8 cellular contexts compared by ENCODE assay signal in genomic region chr17:2050246-2050866, GRCh38. TPM values are rescaled to one million over a fixed set of nuclear protein-coding genes. Genes with fewer than 3 reads are reported as not detected.
DNase-seq lines count a peak whose midpoint lies in the region; ATAC-seq, FAIRE-seq and TF ChIP-seq lines count a peak whose summit lies in the region.

No MANE protein-coding gene starts in this region.

- no peak for TF ChIP-seq EP300 in A549 (IDR thresholded peaks at IDR 0.05)

- in situ Hi-C loops in brain microvascular endothelial cell (cut with HindIII; ENCODE audit: low pct_ligation_motif_present, low sequenced_read_pairs), result no loop called here

- H3K36me3 ChIP-seq in HUES6 (ENCODE audit: control insufficient read depth, insufficient read depth, low read length), result no peaks in the 10 kb centered on the region
- no peaks in the 10 kb centered on the region for H3K36me3 ChIP-seq in brain microvascular endothelial cell (replicated peaks)

- peak overlapping the region; percentile 96 for H3K4me2 ChIP-seq in A549

- TF ChIP-seq POLR2A in A549 (IDR thresholded peaks at IDR 0.05; ENCODE audit: low read length), result no peak

- ATAC-seq in A549, result peak in 1 of 2 experiments; percentile 6; a peak in 3 of 6 replicates
- ATAC-seq in GM18520 (IDR thresholded peaks at IDR 0.05; ENCODE audit: unreplicated experiment), result peak; percentile 10
- peak; percentile 29 for ATAC-seq in T-helper 17 cell
- no peak for ATAC-seq in GM18870 (IDR thresholded peaks at IDR 0.05; ENCODE audit: unreplicated experiment)

- H3K27ac ChIP-seq in A549 (peak overlapping the region; percentile 82 to 89), HUES6 (ENCODE audit: low read depth, low read length) (no peak overlapping the region), brain microvascular endothelial cell (peak overlapping the region; percentile 32)

- H3K4me1 ChIP-seq in A549 (peaks cover 11% of the 10 kb centered on the region; the same call in 2 of the 3 replicates), HUES6 (ENCODE audit: control insufficient read depth, insufficient read depth, low read length) (peaks cover 14% of the 10 kb centered on the region; the same call in 1 of the 2 replicates)

- H3K36me3 Mint-ChIP-seq in T-helper 17 cell (ENCODE audit: low read depth) (no peaks in the 10 kb centered on the region), immature natural killer cell (no peaks in the 10 kb centered on the region)

- no peaks in the 10 kb centered on the region for H3K9me3 Mint-ChIP-seq in immature natural killer cell

- H3K27me3 ChIP-seq in HUES6 (ENCODE audit: control insufficient read depth, insufficient read depth, low read length), result peaks cover 81% of the 10 kb centered on the region
- no peaks in the 10 kb centered on the region for H3K27me3 ChIP-seq in brain microvascular endothelial cell (replicated peaks)

- no peak for FAIRE-seq in A549 (lab: Jason Lieb, UNC)

- CTCF ChIA-PET in A549 (lab: Yijun Ruan, JAX), result interaction anchor here (1.2 to 2.0 kb wide), 5 partner anchors 10 to 201 kb away, joined by 3 to 28 read pairs (median 3); no protein-coding TSS in a partner anchor

- H3K4me1 Mint-ChIP-seq in T-helper 17 cell (peaks cover 25% of the 10 kb centered on the region), immature natural killer cell (peaks cover 15 to 27% of the 10 kb centered on the region in 2 donors)

- H3K9ac ChIP-seq in HUES6 (ENCODE audit: low read length), result no peak overlapping the region

- TF ChIP-seq CTCF in A549 (IDR thresholded peaks at IDR 0.05) (no peak), brain microvascular endothelial cell (IDR thresholded peaks at IDR 0.05; ENCODE audit: low read depth, low read length, missing control alignments) (no peak)

- TF ChIP-seq RAD21 in A549 (conservative IDR thresholded peaks at IDR 0.05 in 1 of 2, IDR thresholded peaks at IDR 0.05 in 1 of 2), result no peak

- H3K4me3 ChIP-seq in A549 (peak overlapping the region; percentile 70), HUES6 (ENCODE audit: low read depth, low read length) (peak overlapping the region; percentile 42; the same call in 1 of the 2 replicates), brain microvascular endothelial cell (ENCODE audit: low read depth, low read length) (peak overlapping the region; percentile 49)

- H3K9me3 ChIP-seq in A549 (no peaks in the 10 kb centered on the region), HUES6 (ENCODE audit: control insufficient read depth, insufficient read depth, low read depth, low read length) (no peaks in the 10 kb centered on the region), T-helper 17 cell (ENCODE audit: control insufficient read depth, low read length, poor library complexity, severe bottlenecking) (no peaks in the 10 kb centered on the region)

- H3K27me3 Mint-ChIP-seq in T-helper 17 cell (no peaks in the 10 kb centered on the region), immature natural killer cell (ENCODE audit: low read depth in 3 of 3) (peaks cover 22 to 28% (median 26%) of the 10 kb centered on the region in 3 donors)

- no peak overlapping the region for H3K27ac Mint-ChIP-seq in T-helper 17 cell
- H3K27ac Mint-ChIP-seq in immature natural killer cell, result no peak overlapping the region

- DNase-seq in A549 (ENCODE audit: low read depth in 1 of 2, low spot score in 1 of 2), result peak; percentile 57 to 85
- peak; percentile 62 to 68 (median 67) for DNase-seq in T-helper 17 cell
- DNase-seq in brain microvascular endothelial cell, result no peak
- peak; percentile 74 to 80 (median 80) for DNase-seq in immature natural killer cell
- peak; percentile 44 to 55 for DNase-seq in stimulated activated CD4-positive, alpha-beta T cell treated with anti-CD3 and anti-CD28 coated beads, Interleukin-12 subunit alpha, Interleukin-12 subunit beta, amount 100 ng/mL, for 24 hours (ENCODE audit: low read depth in 2 of 2)

- POLR2A ChIA-PET in A549 (lab: Yijun Ruan, JAX), result interaction anchor here (1.1 kb wide), 1 partner anchor 253 kb away, joined by 6 read pairs; the partner anchor contains the start of gene SMG6

- 2% methylated on average over 10 of the region's 72 CpGs for WGBS in A549 (ENCODE audit: missing lambda C conversion rate)

- no peak overlapping the region for H3K4me3 Mint-ChIP-seq in T-helper 17 cell
- no peak overlapping the region for H3K4me3 Mint-ChIP-seq in immature natural killer cell

TF ChIP-seq in A549, 52 proteins besides CTCF, POLR2A, EP300 and RAD21 (continues in another document):
- TF ChIP-seq, protein P1, sequence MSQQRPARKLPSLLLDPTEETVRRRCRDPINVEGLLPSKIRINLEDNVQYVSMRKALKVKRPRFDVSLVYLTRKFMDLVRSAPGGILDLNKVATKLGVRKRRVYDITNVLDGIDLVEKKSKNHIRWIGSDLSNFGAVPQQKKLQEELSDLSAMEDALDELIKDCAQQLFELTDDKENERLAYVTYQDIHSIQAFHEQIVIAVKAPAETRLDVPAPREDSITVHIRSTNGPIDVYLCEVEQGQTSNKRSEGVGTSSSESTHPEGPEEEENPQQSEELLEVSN (IDR thresholded peaks at IDR 0.05; ENCODE audit: borderline replicate concordance, low read depth), result peak; percentile 85
- TF ChIP-seq, protein P2, sequence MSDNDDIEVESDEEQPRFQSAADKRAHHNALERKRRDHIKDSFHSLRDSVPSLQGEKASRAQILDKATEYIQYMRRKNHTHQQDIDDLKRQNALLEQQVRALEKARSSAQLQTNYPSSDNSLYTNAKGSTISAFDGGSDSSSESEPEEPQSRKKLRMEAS (IDR thresholded peaks at IDR 0.05), result peak; percentile 93
- peak; percentile 92; the same call in 1 of the 2 replicates for TF ChIP-seq MYC (IDR thresholded peaks at IDR 0.05; ENCODE audit: borderline replicate concordance, low read length)
- peak in 1 of 2 experiments; percentile 44; a peak in 3 of 5 replicates for TF ChIP-seq JUN (IDR thresholded peaks at IDR 0.05)
- TF ChIP-seq SMC3 (IDR thresholded peaks at IDR 0.05), result no peak
- no peak for TF ChIP-seq HOXA7 (CRISPR knock-in tag; IDR thresholded peaks at IDR 0.05)
- 0 out of 2 replicates have a peak, but pooled peaks have one; percentile 29 for TF ChIP-seq FOSL2 (IDR thresholded peaks at IDR 0.05)
- TF ChIP-seq FOSL2 (CRISPR knock-in tag; IDR thresholded peaks at IDR 0.05), result peak; percentile 24; the same call in 1 of the 2 replicates
- no peak for TF ChIP-seq KDM1A (IDR thresholded peaks at IDR 0.05; ENCODE audit: low read depth)
- TF ChIP-seq HOXB5 (CRISPR knock-in tag; IDR thresholded peaks at IDR 0.05), result peak; percentile 49; the same call in 1 of the 2 replicates
- TF ChIP-seq MAZ (IDR thresholded peaks at IDR 0.05; ENCODE audit: borderline replicate concordance, low read depth, low read length), result peak; percentile 89; the same call in 1 of the 2 replicates

RNA-seq across cellular contexts. Expression of gene HIC1, which starts 4.5 kb away (rescaled TPM):
- polyA plus RNA-seq in A549 (2011; rRNA removed), result 0.13 and 0.28 TPM in 2 replicates
- 0.37 and 0.43 TPM in 2 replicates for polyA plus RNA-seq in A549 (2012; cell fraction: cytosol; rRNA removed)
- polyA plus RNA-seq in A549 (2012; cell fraction: nucleus; rRNA removed), result 1.7 and 2.1 TPM in 2 replicates
- polyA plus RNA-seq in A549 (2017; fragmentation: RNase III; extraction: RNeasy Plus Mini Kit Qiagen cat#74134 plus additional on column Dnase treatment), result 0.70 to 1.5 TPM (median 1.3 TPM) in 3 replicates
- polyA minus RNA-seq in A549 (2011; rRNA and poly(A)+ RNA removed), result 0.29 and 0.58 TPM in 2 replicates
- total RNA-seq in T-helper 17 cell, result 1 to 10 TPM; 4.6 to 8.1 TPM
- polyA plus RNA-seq in immature natural killer cell, result 1 to 10 TPM in 2 of 3 donors, under 1 TPM in 1; 0.90 to 5.9 (median 1.2) TPM

RNA-seq across cellular contexts. Expression of gene OVCA2, which starts 8.5 kb away (rescaled TPM):
- polyA plus RNA-seq in A549 (2011; rRNA removed) (66.3 and 73.1 TPM in 2 replicates), A549 (2017; fragmentation: RNase III; extraction: RNeasy Plus Mini Kit Qiagen cat#74134 plus additional on column Dnase treatment) (54.3 to 56.6 TPM (median 54.6 TPM) in 3 replicates), immature natural killer cell (100 to 1,000 TPM in 2 of 3 donors, 10 to 100 TPM in 1; 90.6 to 107 (median 104) TPM)
- 77.8 and 108 TPM in 2 replicates for polyA plus RNA-seq in A549 (2012; cell fraction: cytosol; rRNA removed)
- polyA plus RNA-seq in A549 (2012; cell fraction: nucleus; rRNA removed), result 46.6 and 48.1 TPM in 2 replicates
- polyA minus RNA-seq in A549 (2011; rRNA and poly(A)+ RNA removed), result 60.6 and 72.6 TPM in 2 replicates
- 10 to 100 TPM; 28.4 to 35.2 TPM for total RNA-seq in T-helper 17 cell

RNA-seq across cellular contexts. Expression of gene DPH1, which starts 20.4 kb away (rescaled TPM):
- polyA plus RNA-seq in A549 (2011; rRNA removed) (25.5 and 33.0 TPM in 2 replicates), A549 (2017; fragmentation: RNase III; extraction: RNeasy Plus Mini Kit Qiagen cat#74134 plus additional on column Dnase treatment) (33.6 to 42.4 TPM (median 34.4 TPM) in 3 replicates), immature natural killer cell (10 to 100 TPM; 18.6 to 26.4 (median 21.4) TPM)
- polyA plus RNA-seq in A549 (2012; cell fraction: cytosol; rRNA removed), result 44.9 and 53.6 TPM in 2 replicates
- 178 and 193 TPM in 2 replicates for polyA plus RNA-seq in A549 (2012; cell fraction: nucleus; rRNA removed)
- polyA minus RNA-seq in A549 (2011; rRNA and poly(A)+ RNA removed), result 52.9 and 61.5 TPM in 2 replicates
- total RNA-seq in T-helper 17 cell, result 10 to 100 TPM; 85.1 to 92.6 TPM

RNA-seq across cellular contexts. Expression of gene RTN4RL1, which starts 25.2 kb away (rescaled TPM):
- polyA plus RNA-seq in A549 (2011; rRNA removed), result 0.39 and 0.46 TPM in 2 replicates
- 0.96 and 1.8 TPM in 2 replicates for polyA plus RNA-seq in A549 (2012; cell fraction: cytosol; rRNA removed)
- polyA plus RNA-seq in A549 (2012; cell fraction: nucleus; rRNA removed), result 1.8 and 2.1 TPM in 2 replicates
- 1.4 to 1.8 TPM (median 1.5 TPM) in 3 replicates for polyA plus RNA-seq in A549 (2017; fragmentation: RNase III; extraction: RNeasy Plus Mini Kit Qiagen cat#74134 plus additional on column Dnase treatment)
- 0.44 and 0.45 TPM in 2 replicates for polyA minus RNA-seq in A549 (2011; rRNA and poly(A)+ RNA removed)
- under 1 TPM; 0.21 to 0.90 TPM for total RNA-seq in T-helper 17 cell
- polyA plus RNA-seq in immature natural killer cell, result under 1 TPM in 1 of 3 donors, not detected in 2; 0.37 TPM
